In the genomic region with DNA sequence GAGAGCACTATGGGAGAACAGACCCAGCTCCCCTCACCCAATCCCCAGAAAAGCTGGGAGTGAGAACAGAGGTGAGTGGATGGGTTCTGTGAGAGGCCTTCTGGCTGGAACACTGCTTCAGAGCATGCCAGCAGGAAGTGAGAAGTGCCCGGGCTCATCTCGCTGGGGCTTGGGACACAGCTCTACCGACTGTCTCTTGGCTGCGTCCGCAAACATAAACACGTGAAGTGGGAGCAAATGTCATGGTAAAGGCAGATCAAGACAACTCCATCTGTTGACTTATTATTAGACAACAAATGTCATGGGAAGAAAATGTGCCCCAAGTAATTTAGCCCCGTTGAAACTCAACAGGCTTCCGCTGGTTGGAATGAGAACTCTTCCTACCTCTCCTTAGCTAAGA, we compare ENCODE assay signal across 35 cellular contexts. TPM values are rescaled to one million over a fixed set of nuclear protein-coding genes. Genes with fewer than 3 reads are reported as not detected.
"Had no signal": no experiment of that assay in that cellular context is flagged by ENCODE, and none has a peak within 500 bp of the region (broad histone marks: within the 10 kb centered on the region; RNA-seq: fewer than 3 reads in every experiment).

No MANE protein-coding gene starts in this region.

- H3K4me1 ChIP-seq: adrenal gland, body of pancreas, foreskin keratinocyte, gastroesophageal sphincter had no signal

- H3K27ac ChIP-seq: adrenal gland, body of pancreas, esophagus muscularis mucosa, foreskin keratinocyte, gastroesophageal sphincter, WERI-Rb-1 had no signal

- DNase-seq: activated B cell treated with CpG ODN at 0.5 μM for 24 hours; activated CD4-positive, alpha-beta T cell treated with anti-CD3 and anti-CD28 coated beads for 48 hours; activated CD4-positive, alpha-beta T cell treated with anti-CD3 and anti-CD28 coated beads, Interleukin-2, amount 50 U/mL, for 1 hour; activated CD4-positive, alpha-beta T cell treated with anti-CD3 and anti-CD28 coated beads, Interleukin-2, amount 50 U/mL, for 48 hours; activated CD8-positive, alpha-beta memory T cell treated with anti-CD3 and anti-CD28 coated beads, Interleukin-2, amount 10 ng/mL, durations not matched to agents 7 days and 5 days; activated CD8-positive, alpha-beta memory T cell treated with anti-CD3 and anti-CD28 coated beads, Interleukin-2, amount 50 U/mL, for 4 hours; activated CD8-positive, alpha-beta T cell treated with anti-CD3 and anti-CD28 coated beads, Interleukin-2, amount 10 ng/mL, durations not matched to agents 7 days and 5 days; activated effector memory CD4-positive, alpha-beta T cell treated with anti-CD3 and anti-CD28 coated beads, Interleukin-2, amount 50 U/mL, for 16 hours; activated naive CD4-positive, alpha-beta T cell treated with anti-CD3 and anti-CD28 coated beads for 36 hours; activated naive CD8-positive, alpha-beta T cell treated with anti-CD3 and anti-CD28 coated beads for 36 hours; activated naive CD8-positive, alpha-beta T cell treated with anti-CD3 and anti-CD28 coated beads, Interleukin-2, amount 50 U/mL, for 24 hours; activated T-cell treated with anti-CD3 and anti-CD28 coated beads, Interleukin-2, amount 50 U/mL, for 1 hour; activated T-cell treated with anti-CD3 and anti-CD28 coated beads, Interleukin-2, amount 50 U/mL, for 48 hours; adrenal gland; amygdala; body of pancreas; caudate nucleus; cortex of kidney; dermis blood vessel endothelial cell; effector CD4-positive, alpha-beta T cell; effector memory CD8-positive, alpha-beta T cell; erythroblast; foreskin keratinocyte; T-helper 1 cell; T-helper 17 cell; T1000; WERI-Rb-1 had no signal

- H3K27me3 Mint-ChIP-seq: activated B cell treated with CpG ODN at 0.5 μM for 24 hours; activated naive CD4-positive, alpha-beta T cell treated with anti-CD3 and anti-CD28 coated beads, Interleukin-2, amount 50 U/mL, for 24 hours; T-helper 17 cell had no signal

- H3K4me1 Mint-ChIP-seq: activated B cell treated with CpG ODN at 0.5 μM for 24 hours; activated CD8-positive, alpha-beta memory T cell treated with anti-CD3 and anti-CD28 coated beads, Interleukin-2, amount 10 ng/mL, durations not matched to agents 7 days and 5 days; activated naive CD4-positive, alpha-beta T cell treated with anti-CD3 and anti-CD28 coated beads, Interleukin-2, amount 50 U/mL, for 24 hours; activated naive CD8-positive, alpha-beta T cell treated with anti-CD3 and anti-CD28 coated beads for 36 hours; activated naive CD8-positive, alpha-beta T cell treated with anti-CD3 and anti-CD28 coated beads, Interleukin-2, amount 50 U/mL, for 24 hours; T-helper 17 cell had no signal

- H3K4me3 Mint-ChIP-seq: activated B cell treated with CpG ODN at 0.5 μM for 24 hours; activated CD8-positive, alpha-beta memory T cell treated with anti-CD3 and anti-CD28 coated beads, Interleukin-2, amount 10 ng/mL, durations not matched to agents 7 days and 5 days; activated CD8-positive, alpha-beta T cell treated with anti-CD3 and anti-CD28 coated beads, Interleukin-2, amount 10 ng/mL, durations not matched to agents 7 days and 5 days; activated naive CD4-positive, alpha-beta T cell treated with anti-CD3 and anti-CD28 coated beads for 36 hours; activated naive CD4-positive, alpha-beta T cell treated with anti-CD3 and anti-CD28 coated beads, Interleukin-2, amount 50 U/mL, for 24 hours; activated naive CD8-positive, alpha-beta T cell treated with anti-CD3 and anti-CD28 coated beads for 36 hours; activated naive CD8-positive, alpha-beta T cell treated with anti-CD3 and anti-CD28 coated beads, Interleukin-2, amount 50 U/mL, for 24 hours; activated T-helper 1 cell treated with anti-CD3 and anti-CD28 coated beads, Interleukin-12 subunit alpha, Interleukin-12 subunit beta, Interleukin-2, Interleukin-4 antibody, amounts not matched to agents 30 ng/mL and 10 ng/mL and 1 ng/mL, durations not matched to agents 14 hours and 24 hours and 36 hours; effector memory CD8-positive, alpha-beta T cell; T-helper 17 cell; T-helper 2 cell treated with Interferon-gamma antibody and Interleukin-4, amounts not matched to agents 5 μg/mL and 100 μg/mL, for 36 hours had no signal

- H3K27ac Mint-ChIP-seq: activated B cell treated with CpG ODN at 0.5 μM for 24 hours; activated CD8-positive, alpha-beta memory T cell treated with anti-CD3 and anti-CD28 coated beads, Interleukin-2, amount 10 ng/mL, durations not matched to agents 7 days and 5 days; activated CD8-positive, alpha-beta T cell treated with anti-CD3 and anti-CD28 coated beads, Interleukin-2, amount 10 ng/mL, durations not matched to agents 7 days and 5 days; activated naive CD4-positive, alpha-beta T cell treated with anti-CD3 and anti-CD28 coated beads for 36 hours; activated naive CD4-positive, alpha-beta T cell treated with anti-CD3 and anti-CD28 coated beads, Interleukin-2, amount 50 U/mL, for 24 hours; activated naive CD8-positive, alpha-beta T cell treated with anti-CD3 and anti-CD28 coated beads for 36 hours; activated naive CD8-positive, alpha-beta T cell treated with anti-CD3 and anti-CD28 coated beads, Interleukin-2, amount 50 U/mL, for 24 hours; activated T-helper 1 cell treated with anti-CD3 and anti-CD28 coated beads, Interleukin-12 subunit alpha, Interleukin-12 subunit beta, Interleukin-2, Interleukin-4 antibody, amounts not matched to agents 30 ng/mL and 10 ng/mL and 1 ng/mL, durations not matched to agents 14 hours and 24 hours and 36 hours; activated T-helper 2 cell treated with anti-CD3 and anti-CD28 coated beads, Interferon-gamma antibody, Interleukin-2, Interleukin-4, amounts not matched to agents 10 μg/mL and 5 μg/mL and 100 μg/mL, durations not matched to agents 14 hours and 24 hours and 36 hours; effector memory CD8-positive, alpha-beta T cell; T-helper 17 cell; T-helper 2 cell treated with Interferon-gamma antibody and Interleukin-4, amounts not matched to agents 5 μg/mL and 100 μg/mL, for 36 hours had no signal

- H3K27me3 ChIP-seq: adrenal gland, body of pancreas, esophagus muscularis mucosa, foreskin keratinocyte, gastroesophageal sphincter had no signal

- H3K36me3 ChIP-seq: adrenal gland, esophagus muscularis mucosa, gastroesophageal sphincter, WERI-Rb-1 had no signal

- H3K9me3 Mint-ChIP-seq: activated B cell treated with CpG ODN at 0.5 μM for 24 hours; activated naive CD4-positive, alpha-beta T cell treated with anti-CD3 and anti-CD28 coated beads, Interleukin-2, amount 50 U/mL, for 24 hours had no signal

- H3K36me3 Mint-ChIP-seq: activated naive CD4-positive, alpha-beta T cell treated with anti-CD3 and anti-CD28 coated beads, Interleukin-2, amount 50 U/mL, for 24 hours had no signal

- H3K4me3 ChIP-seq: adrenal gland, body of pancreas, esophagus muscularis mucosa, gastroesophageal sphincter had no signal

- H3K9me3 ChIP-seq: adrenal gland, body of pancreas, esophagus muscularis mucosa, gastroesophageal sphincter had no signal

- ATAC-seq: activated CD4-positive, CD25-positive, alpha-beta regulatory T cell treated with anti-CD3 and anti-CD28 coated beads, Interleukin-2, amount 50 U/mL, for 24 hours; activated CD8-positive, alpha-beta memory T cell treated with anti-CD3 and anti-CD28 coated beads, Interleukin-2, amount 10 ng/mL, durations not matched to agents 7 days and 5 days; activated CD8-positive, alpha-beta T cell treated with anti-CD3 and anti-CD28 coated beads, Interleukin-2, amount 10 ng/mL, durations not matched to agents 7 days and 5 days; activated naive CD8-positive, alpha-beta T cell treated with anti-CD3 and anti-CD28 coated beads, Interleukin-2, amount 50 U/mL, for 24 hours; body of pancreas; effector memory CD8-positive, alpha-beta T cell; foreskin keratinocyte; gastroesophageal sphincter; T-helper 17 cell had no signal

RNA-seq across cellular contexts. Expression of a gene that starts 25.9 kb away (rescaled TPM):
- total RNA-seq: dermis blood vessel endothelial cell, glomerular endothelial cell had no signal
